8 cellular contexts compared by ENCODE assay signal in the genomic region with DNA sequence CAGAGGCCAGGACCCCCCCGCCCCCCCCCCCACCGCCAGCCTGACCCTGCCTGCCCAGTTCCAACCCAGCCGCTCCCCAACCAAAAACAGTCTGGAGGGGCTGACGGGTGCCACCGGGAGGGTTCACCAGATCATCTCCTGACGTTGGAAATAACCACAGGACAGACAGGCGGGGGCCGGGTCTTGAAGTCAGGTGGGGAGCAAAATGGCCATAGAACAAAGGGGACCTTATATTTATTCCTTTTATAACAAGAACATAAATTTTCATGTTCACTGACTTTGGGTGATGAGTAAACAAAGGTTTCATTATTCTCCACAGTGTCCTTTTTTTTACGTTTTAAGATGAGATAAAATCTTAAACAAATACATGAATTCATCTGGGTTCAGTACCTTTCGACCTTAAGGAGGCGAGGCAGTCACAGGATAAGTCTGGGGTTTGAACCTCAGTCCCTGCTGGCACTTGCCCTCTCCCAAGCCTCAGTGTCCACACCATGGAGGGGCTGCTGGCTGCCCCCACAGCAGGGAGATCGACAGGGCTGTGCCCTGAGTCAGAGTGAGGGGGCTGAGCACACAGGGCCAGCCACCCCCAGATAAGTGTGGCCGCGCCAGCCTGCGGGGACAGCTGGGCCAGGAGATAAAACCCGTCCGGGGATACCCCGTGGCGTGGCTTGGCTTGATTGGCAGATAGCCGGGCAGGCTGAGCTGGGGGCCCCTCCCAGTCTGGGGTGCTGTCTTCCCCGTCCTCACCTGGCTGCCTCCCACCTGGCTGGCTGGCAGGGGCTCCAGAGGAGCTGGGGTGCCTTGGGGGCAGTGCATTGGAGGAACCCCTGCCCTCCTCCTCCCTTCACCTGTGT. TPM values are rescaled to one million over a fixed set of nuclear protein-coding genes. Genes with fewer than 3 reads are reported as not detected.
DNase-seq lines count a peak whose midpoint lies in the region; ATAC-seq and TF ChIP-seq lines count a peak whose summit lies in the region.

No MANE protein-coding gene starts in this region.

- TF ChIP-seq RAD21 in Ishikawa (IDR thresholded peaks at IDR 0.05; ENCODE audit: low read depth) = no peak

- TF ChIP-seq CTCF in AG04450 (IDR thresholded peaks at IDR 0.05; ENCODE audit: low read depth, low read length) (no peak), mesothelial cell of epicardium (IDR thresholded peaks at IDR 0.05; ENCODE audit: unreplicated experiment) (no peak), omental fat pad (IDR thresholded peaks at IDR 0.05) (no peak)

- peak; percentile 31 for TF ChIP-seq EP300 in Ishikawa (IDR thresholded peaks at IDR 0.05; ENCODE audit: borderline replicate concordance)

- H3K4me3 Mint-ChIP-seq in activated naive CD8-positive, alpha-beta T cell treated with anti-CD3 and anti-CD28 coated beads for 36 hours = peak overlapping the region; percentile 22
- H3K4me3 Mint-ChIP-seq in mesothelial cell of epicardium = no peak overlapping the region

- H3K9me3 ChIP-seq in AG04450 (ENCODE audit: control insufficient read depth, insufficient read depth, low read length) = no peaks in the 10 kb centered on the region; the same call in 1 of the 2 replicates

- CTCF ChIA-PET in AG04450 (lab: Charles Lee) = interaction anchor here (1.7 to 1.9 kb wide), 2 partner anchors 17 to 75 kb away, joined by 6 to 9 read pairs; no protein-coding TSS in a partner anchor

- POLR2A ChIA-PET in AG04450 (lab: Yijun Ruan, JAX) = interaction anchor here (1.5 kb wide), 1 partner anchor 15 kb away, joined by 9 read pairs; the partner anchor contains the start of gene SLC7A5

- no peaks in the 10 kb centered on the region for H3K27me3 Mint-ChIP-seq in activated naive CD8-positive, alpha-beta T cell treated with anti-CD3 and anti-CD28 coated beads for 36 hours
- no peaks in the 10 kb centered on the region for H3K27me3 Mint-ChIP-seq in mesothelial cell of epicardium (ENCODE audit: low read depth)

- no peak for ATAC-seq in omental fat pad (ENCODE audit: low FRiP score)
- no peak for ATAC-seq in esophagus mucosa

- H3K27ac ChIP-seq in AG04450 (ENCODE audit: low read depth, low read length) = peak overlapping the region; percentile 97

- DNase-seq in AG04450 (ENCODE audit: low read depth, low spot score) (no peak), mesothelial cell of epicardium (ENCODE audit: low spot score in 2 of 2, unreplicated experiment in 2 of 2) (no peak), omental fat pad (ENCODE audit: low spot score) (no peak), NCI-H1694 (lab: John Stamatoyannopoulos, UW) (no peak), mucosa of gallbladder (ENCODE audit: low spot score) (no peak)
- no peak for DNase-seq in activated naive CD8-positive, alpha-beta T cell treated with anti-CD3 and anti-CD28 coated beads for 36 hours

- H3K27me3 ChIP-seq in AG04450 (ENCODE audit: control insufficient read depth, insufficient read depth, low read length) = no peaks in the 10 kb centered on the region

- peaks cover 44% of the 10 kb centered on the region for H3K4me1 Mint-ChIP-seq in activated naive CD8-positive, alpha-beta T cell treated with anti-CD3 and anti-CD28 coated beads for 36 hours
- peaks cover 63% of the 10 kb centered on the region for H3K4me1 Mint-ChIP-seq in mesothelial cell of epicardium

- peaks cover 51% of the 10 kb centered on the region for H3K36me3 Mint-ChIP-seq in activated naive CD8-positive, alpha-beta T cell treated with anti-CD3 and anti-CD28 coated beads for 36 hours
- no peaks in the 10 kb centered on the region for H3K36me3 Mint-ChIP-seq in mesothelial cell of epicardium

- no peaks in the 10 kb centered on the region for H3K9me3 Mint-ChIP-seq in activated naive CD8-positive, alpha-beta T cell treated with anti-CD3 and anti-CD28 coated beads for 36 hours
- no peaks in the 10 kb centered on the region for H3K9me3 Mint-ChIP-seq in mesothelial cell of epicardium

- peak overlapping the region; percentile 76 for H3K27ac Mint-ChIP-seq in activated naive CD8-positive, alpha-beta T cell treated with anti-CD3 and anti-CD28 coated beads for 36 hours
- H3K27ac Mint-ChIP-seq in mesothelial cell of epicardium = peak overlapping the region; percentile 96

- H3K4me3 ChIP-seq in AG04450 (ENCODE audit: low read depth, low read length) = peak overlapping the region; percentile 51

TF ChIP-seq in Ishikawa, 13 proteins besides CTCF, POLR2A, EP300 and RAD21:
- TF ChIP-seq TAF1 (IDR thresholded peaks at IDR 0.05; ENCODE audit: low read depth) (no peak), NFIC (IDR thresholded peaks at IDR 0.05) (peak; percentile 19; the same call in 1 of the 2 replicates)

RNA-seq across cellular contexts. Expression of gene SLC7A5, which starts 15.0 kb away (rescaled TPM):
- polyA plus RNA-seq in AG04450 (2011; rRNA removed) = 17.9 and 29.3 TPM in 2 replicates
- 19.7 and 23.8 TPM in 2 replicates for polyA minus RNA-seq in AG04450 (2011; rRNA and poly(A)+ RNA removed)
- total RNA-seq in activated naive CD8-positive, alpha-beta T cell treated with anti-CD3 and anti-CD28 coated beads for 36 hours = 100 to 1,000 TPM; 298 to 301 TPM
- total RNA-seq in mesothelial cell of epicardium = 64.7 to 70.0 TPM (median 69.4 TPM) in 3 replicates
- total RNA-seq in omental fat pad = 10 to 100 TPM in 1 of 4 donors, 1 to 10 TPM in 3; 1.5 to 31.8 (median 5.4) TPM
- 198 TPM for total RNA-seq in esophagus mucosa
- total RNA-seq in mucosa of gallbladder = 9.4 TPM
